15 cellular contexts compared by ENCODE assay signal in the genomic region with DNA sequence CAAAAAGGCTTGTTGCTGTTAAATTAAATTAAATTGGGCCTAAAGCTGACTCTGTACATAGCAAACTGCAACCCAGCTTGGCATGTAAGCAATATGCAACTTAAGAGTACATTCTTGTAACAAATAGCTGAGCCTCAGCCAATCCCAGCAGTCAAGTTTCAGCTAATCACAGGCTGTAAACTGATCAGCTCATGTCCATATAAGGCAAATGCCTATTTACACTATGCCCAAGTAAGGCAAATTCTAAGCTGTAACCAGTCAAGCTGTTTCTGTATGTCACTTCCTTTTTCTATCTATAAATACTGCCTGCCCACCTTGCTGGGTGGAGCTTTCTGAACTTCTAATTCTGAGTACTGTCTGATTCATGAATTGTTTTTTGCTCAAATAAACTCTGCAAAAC.
DNase-seq lines count a peak whose midpoint lies in the region; ATAC-seq and TF ChIP-seq lines count a peak whose summit lies in the region.
"Had no signal": no experiment of that assay in that cellular context is flagged by ENCODE, and none has a peak within 500 bp of the region (broad histone marks: within the 10 kb centered on the region; RNA-seq: fewer than 3 reads in every experiment).

No MANE protein-coding gene starts in this region.

- no peaks in the 10 kb centered on the region for H3K27me3 Mint-ChIP-seq in naive thymus-derived CD4-positive, alpha-beta T cell
- H3K27me3 Mint-ChIP-seq: memory B cell had no signal

- H3K27ac ChIP-seq in dorsolateral prefrontal cortex, result no peak overlapping the region
- no peak overlapping the region for H3K27ac ChIP-seq in naive thymus-derived CD4-positive, alpha-beta T cell (ENCODE audit: low read depth, low read length)
- H3K27ac ChIP-seq: BLaER1, neutrophil, RWPE1 had no signal

- H3K4me1 ChIP-seq in naive thymus-derived CD4-positive, alpha-beta T cell (ENCODE audit: control insufficient read depth in 2 of 2, insufficient read depth in 2 of 2, low read length in 2 of 2), result no peaks in the 10 kb centered on the region
- H3K4me1 ChIP-seq: BLaER1 had no signal

- CTCF ChIA-PET in HEK293T (lab: Yijun Ruan, JAX), result interaction anchor here (0.7 kb wide), 1 partner anchor 462 kb away, joined by 3 read pairs; no protein-coding TSS in a partner anchor
- CTCF ChIA-PET in naive thymus-derived CD4-positive, alpha-beta T cell (lab: Charles Lee), result no interaction called here

- no peaks in the 10 kb centered on the region for H3K36me3 Mint-ChIP-seq in naive thymus-derived CD4-positive, alpha-beta T cell
- H3K36me3 Mint-ChIP-seq: memory B cell had no signal

- H3K9me3 Mint-ChIP-seq in naive thymus-derived CD4-positive, alpha-beta T cell, result peaks cover 0 to 3% (median 0%) of the 10 kb centered on the region in 11 donors

- DNase-seq in ELF-1 (ENCODE audit: low read depth, low spot score) (peak; percentile 3), RKO (ENCODE audit: low spot score) (peak; percentile 24), fibroblast of gingiva (ENCODE audit: low read depth) (peak; percentile 55), dorsolateral prefrontal cortex (no peak), HEK293T (ENCODE audit: extremely low spot score) (no peak), AG20443 (ENCODE audit: low spot score) (no peak)
- DNase-seq in naive thymus-derived CD4-positive, alpha-beta T cell, result no peak
- DNase-seq: activated CD8-positive, alpha-beta T cell treated with anti-CD3 and anti-CD28 coated beads, Interleukin-2, amount 10 ng/mL, durations not matched to agents 7 days and 5 days; activated effector memory CD4-positive, alpha-beta T cell treated with Interleukin-2 at 50 U/mL for 16 hours; Karpas-422 had no signal

- H3K36me3 ChIP-seq in naive thymus-derived CD4-positive, alpha-beta T cell (ENCODE audit: control insufficient read depth in 2 of 3, insufficient read depth in 3 of 3, low read length in 3 of 3), result no peaks in the 10 kb centered on the region
- H3K36me3 ChIP-seq: BLaER1, neutrophil had no signal

- TF ChIP-seq CTCF in dorsolateral prefrontal cortex (IDR thresholded peaks at IDR 0.05 in 54 of 56, conservative IDR thresholded peaks at IDR 0.05 in 2 of 56; ENCODE audit: low read depth in 1 of 56, partially characterized antibody in 56 of 56), result no peak

- H3K4me3 Mint-ChIP-seq in naive thymus-derived CD4-positive, alpha-beta T cell, result no peak overlapping the region
- H3K4me3 Mint-ChIP-seq: activated CD8-positive, alpha-beta T cell treated with anti-CD3 and anti-CD28 coated beads, Interleukin-2, amount 10 ng/mL, durations not matched to agents 7 days and 5 days; memory B cell had no signal

- ATAC-seq in HG02884 (IDR thresholded peaks at IDR 0.05; ENCODE audit: unreplicated experiment), result peak; percentile 54
- ATAC-seq in naive thymus-derived CD4-positive, alpha-beta T cell, result no peak
- ATAC-seq: activated CD8-positive, alpha-beta T cell treated with anti-CD3 and anti-CD28 coated beads, Interleukin-2, amount 10 ng/mL, durations not matched to agents 7 days and 5 days had no signal

- intact Hi-C loops in dorsolateral prefrontal cortex (cut with DNase I), result no loop called here
- intact Hi-C loops in naive thymus-derived CD4-positive, alpha-beta T cell (cut with micrococcal nuclease), result no loop called here

- no peaks in the 10 kb centered on the region for H3K4me1 Mint-ChIP-seq in naive thymus-derived CD4-positive, alpha-beta T cell
- H3K4me1 Mint-ChIP-seq: memory B cell had no signal

- H3K27ac Mint-ChIP-seq in naive thymus-derived CD4-positive, alpha-beta T cell, result no peak overlapping the region
- H3K27ac Mint-ChIP-seq: activated CD8-positive, alpha-beta T cell treated with anti-CD3 and anti-CD28 coated beads, Interleukin-2, amount 10 ng/mL, durations not matched to agents 7 days and 5 days; memory B cell had no signal

- H3K9me3 ChIP-seq in naive thymus-derived CD4-positive, alpha-beta T cell (ENCODE audit: control insufficient read depth in 2 of 3, low read length in 3 of 3), result no peaks in the 10 kb centered on the region
- H3K9me3 ChIP-seq: BLaER1, neutrophil had no signal

- peaks cover 0 to 62% (median 7%) of the 10 kb centered on the region in 45 donors for H3K27me3 ChIP-seq in dorsolateral prefrontal cortex
- no peaks in the 10 kb centered on the region for H3K27me3 ChIP-seq in naive thymus-derived CD4-positive, alpha-beta T cell (ENCODE audit: control insufficient read depth in 2 of 2, insufficient read depth in 2 of 2, low read length in 2 of 2)
- H3K27me3 ChIP-seq: neutrophil had no signal

- no peak overlapping the region for H3K4me3 ChIP-seq in dorsolateral prefrontal cortex
- H3K4me3 ChIP-seq in naive thymus-derived CD4-positive, alpha-beta T cell (ENCODE audit: low read length), result no peak overlapping the region
- H3K4me3 ChIP-seq: BLaER1 had no signal

- POLR2A ChIA-PET in HEK293T (lab: Yijun Ruan, JAX), result no interaction called here
- POLR2A ChIA-PET in naive thymus-derived CD4-positive, alpha-beta T cell (lab: Charles Lee), result no interaction called here

TF ChIP-seq in HEK293T, 16 proteins besides CTCF, POLR2A, EP300 and RAD21:
- no peak for TF ChIP-seq SP1 (IDR thresholded peaks at IDR 0.05)
- TF ChIP-seq SUZ12 (IDR thresholded peaks at IDR 0.05), result no peak
- TF ChIP-seq FOXK2 (IDR thresholded peaks at IDR 0.05), result no peak
- TF ChIP-seq ELF4 (IDR thresholded peaks at IDR 0.05), result no peak
- TF ChIP-seq BHLHE40 (IDR thresholded peaks at IDR 0.05; ENCODE audit: borderline replicate concordance), result no peak
- TF ChIP-seq HDGF (IDR thresholded peaks at IDR 0.05; ENCODE audit: borderline replicate concordance), result no peak
- no peak for TF ChIP-seq ARNT (IDR thresholded peaks at IDR 0.05)
- TF ChIP-seq FOXM1 (IDR thresholded peaks at IDR 0.05; ENCODE audit: borderline replicate concordance), result no peak
- TF ChIP-seq, protein P1, sequence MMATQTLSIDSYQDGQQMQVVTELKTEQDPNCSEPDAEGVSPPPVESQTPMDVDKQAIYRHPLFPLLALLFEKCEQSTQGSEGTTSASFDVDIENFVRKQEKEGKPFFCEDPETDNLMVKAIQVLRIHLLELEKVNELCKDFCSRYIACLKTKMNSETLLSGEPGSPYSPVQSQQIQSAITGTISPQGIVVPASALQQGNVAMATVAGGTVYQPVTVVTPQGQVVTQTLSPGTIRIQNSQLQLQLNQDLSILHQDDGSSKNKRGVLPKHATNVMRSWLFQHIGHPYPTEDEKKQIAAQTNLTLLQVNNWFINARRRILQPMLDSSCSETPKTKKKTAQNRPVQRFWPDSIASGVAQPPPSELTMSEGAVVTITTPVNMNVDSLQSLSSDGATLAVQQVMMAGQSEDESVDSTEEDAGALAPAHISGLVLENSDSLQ (IDR thresholded peaks at IDR 0.05), result no peak
- no peak for TF ChIP-seq NFRKB (IDR thresholded peaks at IDR 0.05)
- TF ChIP-seq CTBP1 (IDR thresholded peaks at IDR 0.05; ENCODE audit: borderline replicate concordance), result no peak
- TF ChIP-seq L3MBTL2 (conservative IDR thresholded peaks at IDR 0.05), result no peak
- no peak for TF ChIP-seq FOXA1 (IDR thresholded peaks at IDR 0.05)
- no peak for TF ChIP-seq ZNF384 (IDR thresholded peaks at IDR 0.05)
- no peak for TF ChIP-seq LEF1 (IDR thresholded peaks at IDR 0.05; ENCODE audit: borderline replicate concordance)

Comparison
In these comparisons a context has a peak if more than half of its experiments do, and no peak if none do; other contexts are left out.
1. DNase-seq: peak in ELF-1 (single experiment), RKO (single experiment) and fibroblast of gingiva (single experiment); none in dorsolateral prefrontal cortex (0 of 10), HEK293T (single experiment), AG20443 (single experiment) and naive thymus-derived CD4-positive, alpha-beta T cell (0 of 9).